ENCODE assay signal across 17 cellular contexts in the genomic region with DNA sequence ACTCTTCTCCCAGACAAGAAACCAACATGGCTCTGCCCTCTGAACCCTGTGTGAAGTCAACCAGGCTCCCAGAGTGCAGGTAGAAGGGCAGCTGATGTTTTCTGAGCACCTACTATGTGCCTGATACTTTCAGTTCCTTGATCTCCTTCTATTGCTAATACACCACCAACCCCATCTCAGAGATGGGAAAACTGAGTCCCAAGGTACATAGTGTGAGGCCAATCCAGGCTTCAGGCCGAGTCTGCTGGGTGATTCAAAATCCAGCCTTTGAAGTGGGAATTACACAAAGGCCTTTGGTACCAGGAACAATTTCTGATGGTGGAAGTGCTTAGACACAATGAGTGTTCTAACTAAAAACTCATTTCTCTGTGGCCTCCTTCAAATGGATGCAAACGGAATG.
DNase-seq lines count a peak whose midpoint lies in the region; ATAC-seq, FAIRE-seq and TF ChIP-seq lines count a peak whose summit lies in the region.
"Had no signal": no experiment of that assay in that cellular context is flagged by ENCODE, and none has a peak within 500 bp of the region (broad histone marks: within the 10 kb centered on the region; RNA-seq: fewer than 3 reads in every experiment).

No MANE protein-coding gene starts in this region.

- H3K9ac ChIP-seq in Karpas-422 (ENCODE audit: low read length) (no peak overlapping the region), neuronal stem cell (ENCODE audit: low read depth, low read length, poor library complexity) (no peak overlapping the region)

- peak overlapping the region; percentile 90 for H3K27ac Mint-ChIP-seq in chondrocyte (ENCODE audit: unreplicated experiment)
- H3K27ac Mint-ChIP-seq in CD8-positive, alpha-beta memory T cell = peak overlapping the region in 2 of 8 donors; percentile 32 to 56

- no peaks in the 10 kb centered on the region for H3K79me1 ChIP-seq in neuronal stem cell (ENCODE audit: low read depth, low read length)

- no peak overlapping the region for H3K4me3 Mint-ChIP-seq in chondrocyte (ENCODE audit: unreplicated experiment)
- H3K4me3 Mint-ChIP-seq in CD8-positive, alpha-beta memory T cell = no peak overlapping the region
- H3K4me3 Mint-ChIP-seq: activated CD8-positive, alpha-beta memory T cell treated with anti-CD3 and anti-CD28 coated beads, Interleukin-2, amount 10 ng/mL, durations not matched to agents 7 days and 5 days; activated naive CD8-positive, alpha-beta T cell treated with anti-CD3 and anti-CD28 coated beads, Interleukin-2, amount 10 ng/mL, durations not matched to agents 7 days and 5 days had no signal

- H2AFZ ChIP-seq in Karpas-422 (ENCODE audit: low read length) = no peak overlapping the region
- H2AFZ ChIP-seq in neuronal stem cell (ENCODE audit: low read length) = peak overlapping the region; percentile 24

- H3K4me1 ChIP-seq in A549 (peaks cover 49% of the 10 kb centered on the region), Karpas-422 (ENCODE audit: low read length) (peaks cover 66% of the 10 kb centered on the region), neuronal stem cell (ENCODE audit: control insufficient read depth in 2 of 2, insufficient read depth in 1 of 2, low read depth in 1 of 2, low read length in 2 of 2) (peaks cover 13 to 15% of the 10 kb centered on the region in 2 donors)
- no peaks in the 10 kb centered on the region for H3K4me1 ChIP-seq in CD8-positive, alpha-beta memory T cell (ENCODE audit: insufficient read depth, low read length)

- H3K4me3 ChIP-seq in A549 = no peak overlapping the region
- no peak overlapping the region for H3K4me3 ChIP-seq in Karpas-422 (ENCODE audit: low read length)
- H3K4me3 ChIP-seq in neuronal stem cell (ENCODE audit: low read length in 2 of 2) = no peak overlapping the region
- H3K4me3 ChIP-seq in CD8-positive, alpha-beta memory T cell (ENCODE audit: low read length) = no peak overlapping the region

- no peak overlapping the region for H3K18ac ChIP-seq in neuronal stem cell (ENCODE audit: low read length)

- no peak overlapping the region for H2BK12ac ChIP-seq in neuronal stem cell (ENCODE audit: low read length)

- CTCF ChIA-PET in A549 (lab: Yijun Ruan, JAX) = interaction anchor here (1.4 to 1.6 kb wide), 3 partner anchors 9 to 151 kb away, joined by 3 to 6 read pairs (median 3); no protein-coding TSS in a partner anchor
- CTCF ChIA-PET in CD8-positive, alpha-beta memory T cell (lab: Charles Lee) = interaction anchor here (1.5 kb wide), 1 partner anchor 60 kb away, joined by 4 read pairs; no protein-coding TSS in a partner anchor

- H3K14ac ChIP-seq in neuronal stem cell (ENCODE audit: low read length) = no peak overlapping the region

- no peak for TF ChIP-seq RAD21 in A549 (conservative IDR thresholded peaks at IDR 0.05 in 1 of 2, IDR thresholded peaks at IDR 0.05 in 1 of 2)

- ATAC-seq in A549 = no peak
- ATAC-seq: activated CD8-positive, alpha-beta memory T cell treated with anti-CD3 and anti-CD28 coated beads, Interleukin-2, amount 10 ng/mL, durations not matched to agents 7 days and 5 days had no signal

- H3K27ac ChIP-seq in A549 (peak overlapping the region; percentile 44 to 84), Karpas-422 (ENCODE audit: low read length) (peak overlapping the region; percentile 61), neuronal stem cell (replicated peaks; ENCODE audit: low read length) (no peak overlapping the region)
- no peak overlapping the region for H3K27ac ChIP-seq in CD8-positive, alpha-beta memory T cell (ENCODE audit: low read depth, low read length)
- H3K27ac ChIP-seq: epithelial cell of prostate had no signal

- H3K4ac ChIP-seq in neuronal stem cell (ENCODE audit: low read length) = no peak overlapping the region

- H3K4me2 ChIP-seq in A549 = peak overlapping the region; percentile 73
- H3K4me2 ChIP-seq in Karpas-422 (ENCODE audit: low read depth, low read length, poor library complexity, severe bottlenecking) = no peak overlapping the region
- no peak overlapping the region for H3K4me2 ChIP-seq in neuronal stem cell (ENCODE audit: insufficient read depth, low read length, poor library complexity, severe bottlenecking)

- H3K27me3 ChIP-seq in Karpas-422 (ENCODE audit: low read length) (no peaks in the 10 kb centered on the region), neuronal stem cell (ENCODE audit: control insufficient read depth in 3 of 3, insufficient read depth in 3 of 3, low read depth in 1 of 3, low read length in 3 of 3) (no peaks in the 10 kb centered on the region)
- no peaks in the 10 kb centered on the region for H3K27me3 ChIP-seq in CD8-positive, alpha-beta memory T cell (ENCODE audit: insufficient read depth, low read length, poor library complexity, severe bottlenecking)

- peaks cover 71% of the 10 kb centered on the region for H3K79me2 ChIP-seq in Karpas-422 (ENCODE audit: low read length)

- H3K9me3 ChIP-seq in A549 = no peaks in the 10 kb centered on the region
- H3K9me3 ChIP-seq in Karpas-422 (ENCODE audit: low read length) = no peaks in the 10 kb centered on the region
- no peaks in the 10 kb centered on the region for H3K9me3 ChIP-seq in neuronal stem cell (replicated peaks in 1 of 2; ENCODE audit: control insufficient read depth in 2 of 2, insufficient read depth in 1 of 2, low read depth in 1 of 2, low read length in 2 of 2)
- no peaks in the 10 kb centered on the region for H3K9me3 ChIP-seq in CD8-positive, alpha-beta memory T cell (ENCODE audit: low read length)

- H3K4me1 Mint-ChIP-seq in chondrocyte (ENCODE audit: low read depth) = peaks cover 48% of the 10 kb centered on the region
- peaks cover 40 to 72% (median 60%) of the 10 kb centered on the region in 3 donors for H3K4me1 Mint-ChIP-seq in CD8-positive, alpha-beta memory T cell

- TF ChIP-seq POLR2A in A549 (IDR thresholded peaks at IDR 0.05; ENCODE audit: low read length) = no peak

- no peak for FAIRE-seq in A549 (lab: Jason Lieb, UNC)

- H2BK5ac ChIP-seq in neuronal stem cell (ENCODE audit: low read length) = no peak overlapping the region

- H2BK120ac ChIP-seq in neuronal stem cell (ENCODE audit: low read depth, low read length) = no peak overlapping the region

- TF ChIP-seq CTCF in A549 (IDR thresholded peaks at IDR 0.05) = no peak
- no peak for TF ChIP-seq CTCF in chondrocyte (IDR thresholded peaks at IDR 0.05)

- H3K9me3 Mint-ChIP-seq in chondrocyte (ENCODE audit: low read depth) = no peaks in the 10 kb centered on the region
- no peaks in the 10 kb centered on the region for H3K9me3 Mint-ChIP-seq in CD8-positive, alpha-beta memory T cell
- H3K9me3 Mint-ChIP-seq: activated naive CD8-positive, alpha-beta T cell treated with anti-CD3 and anti-CD28 coated beads, Interleukin-2, amount 10 ng/mL, durations not matched to agents 7 days and 5 days had no signal

- H3K36me3 Mint-ChIP-seq in chondrocyte (ENCODE audit: low read depth) = no peaks in the 10 kb centered on the region
- H3K36me3 Mint-ChIP-seq in CD8-positive, alpha-beta memory T cell = peaks cover 0 to 85% (median 14%) of the 10 kb centered on the region in 3 donors

- H4K8ac ChIP-seq in neuronal stem cell (ENCODE audit: low read depth, low read length) = no peak overlapping the region

- no peak overlapping the region for H2BK15ac ChIP-seq in neuronal stem cell (ENCODE audit: low read length)

- no peaks in the 10 kb centered on the region for H3K9me2 ChIP-seq in Karpas-422 (replicated peaks; ENCODE audit: insufficient read depth, low read length)

- H4K20me1 ChIP-seq in Karpas-422 (ENCODE audit: insufficient read depth, low read depth, low read length) = no peaks in the 10 kb centered on the region

- DNase-seq in A549 (ENCODE audit: low read depth in 1 of 2, low spot score in 1 of 2) = no peak
- DNase-seq in Karpas-422 = no peak
- no peak for DNase-seq in chondrocyte (ENCODE audit: low spot score)
- no peak for DNase-seq in neuronal stem cell (ENCODE audit: low spot score)
- no peak for DNase-seq in C1 segment of cervical spinal cord (lab: John Stamatoyannopoulos, UW)
- no peak for DNase-seq in DMS153 (lab: John Stamatoyannopoulos, UW)
- no peak for DNase-seq in CD8-positive, alpha-beta memory T cell
- DNase-seq in NCI-H345 treated with DMSO at 0.1 percent for 48 hours (lab: John Stamatoyannopoulos, UW; ENCODE audit: unreplicated experiment) = no peak
- DNase-seq: activated CD8-positive, alpha-beta memory T cell treated with anti-CD3 and anti-CD28 coated beads, Interleukin-2, amount 10 ng/mL, durations not matched to agents 7 days and 5 days; activated naive CD8-positive, alpha-beta T cell treated with anti-CD3 and anti-CD28 coated beads, Interleukin-2, amount 10 ng/mL, durations not matched to agents 7 days and 5 days; cerebellar nuclear complex; DMS 273 treated with DMSO at 0.1 percent for 48 hours; GOT3; NCI-H2171 treated with DMSO at 0.1 percent for 48 hours; retina; stimulated activated CD4-positive, alpha-beta T cell treated with anti-CD3 and anti-CD28 coated beads, Interleukin-4, amount 100 ng/mL, for 1 hour had no signal

- H3K27me3 Mint-ChIP-seq in chondrocyte (ENCODE audit: low read depth) = no peaks in the 10 kb centered on the region
- peaks cover 0 to 1% of the 10 kb centered on the region in 2 donors for H3K27me3 Mint-ChIP-seq in CD8-positive, alpha-beta memory T cell
- H3K27me3 Mint-ChIP-seq: activated CD8-positive, alpha-beta memory T cell treated with anti-CD3 and anti-CD28 coated beads, Interleukin-2, amount 10 ng/mL, durations not matched to agents 7 days and 5 days; activated naive CD8-positive, alpha-beta T cell treated with anti-CD3 and anti-CD28 coated beads, Interleukin-2, amount 10 ng/mL, durations not matched to agents 7 days and 5 days had no signal

- no peak for TF ChIP-seq EP300 in A549 (IDR thresholded peaks at IDR 0.05)

- no peak overlapping the region for H4K91ac ChIP-seq in neuronal stem cell (ENCODE audit: low read depth, low read length, poor library complexity)

- no peak overlapping the region for H3K23ac ChIP-seq in neuronal stem cell (ENCODE audit: low read depth, low read length, poor library complexity)

- H2AK5ac ChIP-seq in neuronal stem cell (ENCODE audit: low read depth, low read length) = no peak overlapping the region

- peaks cover 54% of the 10 kb centered on the region for H3K36me3 ChIP-seq in Karpas-422 (ENCODE audit: insufficient read depth, low read length)
- no peaks in the 10 kb centered on the region for H3K36me3 ChIP-seq in neuronal stem cell (replicated peaks in 1 of 2; ENCODE audit: control insufficient read depth in 2 of 2, insufficient read depth in 2 of 2, low read length in 2 of 2)
- peaks cover 28% of the 10 kb centered on the region for H3K36me3 ChIP-seq in CD8-positive, alpha-beta memory T cell (ENCODE audit: insufficient read depth, low read length)

- POLR2A ChIA-PET in A549 (lab: Yijun Ruan, JAX) = no interaction called here
- POLR2A ChIA-PET in CD8-positive, alpha-beta memory T cell (lab: Charles Lee) = interaction anchor here (0.5 kb wide), 1 partner anchor 36 kb away, joined by 8 read pairs; no protein-coding TSS in a partner anchor

- 21% methylated on average over 2 of the region's 2 CpGs for WGBS in A549 (ENCODE audit: missing lambda C conversion rate)
- WGBS in neuronal stem cell (ENCODE audit: extremely low coverage in 2 of 2, insufficient read length in 2 of 2, insufficient replicate concordance in 1 of 2), 2 donors = no CpG with 5 or more reads among the region's 2 CpGs

TF ChIP-seq in A549, 52 proteins besides CTCF, POLR2A, EP300 and RAD21 (continues in another document):
- TF ChIP-seq RARB (CRISPR knock-in tag; IDR thresholded peaks at IDR 0.05) = no peak
- peak; percentile 97 for TF ChIP-seq KDM1A (IDR thresholded peaks at IDR 0.05; ENCODE audit: low read depth)
- peak; percentile 86; the same call in 1 of the 2 replicates for TF ChIP-seq HDAC2 (IDR thresholded peaks at IDR 0.05)

Comparison
In these comparisons a context has a peak if more than half of its experiments do, and no peak if none do; other contexts are left out.
1. H3K27ac ChIP-seq: peak in A549 (2 of 2) and Karpas-422 (single experiment); none in neuronal stem cell (single experiment) and CD8-positive, alpha-beta memory T cell (single experiment).